11 cellular contexts compared by ENCODE assay signal in genomic region chr6:111030008-111031006, GRCh38. TPM values are rescaled to one million over a fixed set of nuclear protein-coding genes. Genes with fewer than 3 reads are reported as not detected.
DNase-seq lines count a peak whose midpoint lies in the region; ATAC-seq, FAIRE-seq and TF ChIP-seq lines count a peak whose summit lies in the region.
"Had no signal": no experiment of that assay in that cellular context is flagged by ENCODE, and none has a peak within 500 bp of the region (broad histone marks: within the 10 kb centered on the region; RNA-seq: fewer than 3 reads in every experiment).

No MANE protein-coding gene starts in this region.

- peaks cover 4% of the 10 kb centered on the region for H3K27me3 Mint-ChIP-seq in CD4-positive, CD25-positive, alpha-beta regulatory T cell
- no peaks in the 10 kb centered on the region for H3K27me3 Mint-ChIP-seq in activated CD4-positive, alpha-beta memory T cell treated with anti-CD3 and anti-CD28 coated beads, Interleukin-2, amount 10 ng/mL, durations not matched to agents 7 days and 5 days
- H3K27me3 Mint-ChIP-seq in activated CD8-positive, alpha-beta memory T cell treated with anti-CD3 and anti-CD28 coated beads, Interleukin-2, amount 10 ng/mL, durations not matched to agents 7 days and 5 days = peaks cover 3% of the 10 kb centered on the region

- H3K4me1 ChIP-seq in CD4-positive, CD25-positive, alpha-beta regulatory T cell (ENCODE audit: control insufficient read depth, insufficient read depth, low read length, poor library complexity, severe bottlenecking) = no peaks in the 10 kb centered on the region
- H3K4me1 ChIP-seq in H1 (replicated peaks in 1 of 4; ENCODE audit: control insufficient read depth in 3 of 4, insufficient read depth in 4 of 4, low read length in 3 of 4) = peaks cover 3 to 15% (median 8%) of the 10 kb centered on the region in 4 experiments; a peak in 6 of 7 replicates
- H3K4me1 ChIP-seq in mucosa of descending colon (ENCODE audit: low read depth) = peaks cover 8% of the 10 kb centered on the region

- no peaks in the 10 kb centered on the region for H3K79me2 ChIP-seq in H1 (ENCODE audit: control insufficient read depth in 1 of 2, insufficient read depth in 2 of 2, low read length in 2 of 2)

- H3K14ac ChIP-seq in H1 (ENCODE audit: insufficient read length) = no peak overlapping the region

- no peak overlapping the region for H2AK5ac ChIP-seq in H1 (ENCODE audit: low read depth, low read length)

- 87% methylated on average over 12 of the region's 12 CpGs; no CpG with 5 or more reads in 1 of the 2 experiments for WGBS in H1 (ENCODE audit: extremely low coverage in 1 of 2, insufficient coverage in 1 of 2, insufficient read length in 1 of 2, insufficient replicate concordance in 2 of 2, low coverage in 1 of 2, low lambda C conversion rate in 2 of 2, missing lambda C conversion rate in 1 of 2), 2 experiments

- no peak overlapping the region for H3K9ac ChIP-seq in H1 (replicated peaks in 1 of 4; ENCODE audit: extremely low read depth in 1 of 4, low read depth in 3 of 4, low read length in 3 of 4)

- no peaks in the 10 kb centered on the region for H3K9me3 ChIP-seq in CD4-positive, CD25-positive, alpha-beta regulatory T cell (ENCODE audit: control insufficient read depth in 2 of 2, low read length in 2 of 2)
- H3K9me3 ChIP-seq in H1 (ENCODE audit: insufficient read depth in 2 of 2, low read depth in 1 of 2, low read length in 1 of 2) = no peaks in the 10 kb centered on the region
- no peaks in the 10 kb centered on the region for H3K9me3 ChIP-seq in mucosa of descending colon

- no peak overlapping the region for H3K4me3 ChIP-seq in CD4-positive, CD25-positive, alpha-beta regulatory T cell (ENCODE audit: low read depth, low read length)
- H3K4me3 ChIP-seq in H1 (ENCODE audit: extremely low read depth in 1 of 4, insufficient read depth in 2 of 4, low read depth in 3 of 4, low read length in 4 of 4) (no peak overlapping the region), mucosa of descending colon (no peak overlapping the region)

- H3K23me2 ChIP-seq in H1 (ENCODE audit: low read depth, low read length) = no peaks in the 10 kb centered on the region

- no peaks in the 10 kb centered on the region for H3K9me3 Mint-ChIP-seq in CD4-positive, CD25-positive, alpha-beta regulatory T cell
- no peaks in the 10 kb centered on the region for H3K9me3 Mint-ChIP-seq in activated CD4-positive, alpha-beta memory T cell treated with anti-CD3 and anti-CD28 coated beads, Interleukin-2, amount 10 ng/mL, durations not matched to agents 7 days and 5 days
- no peaks in the 10 kb centered on the region for H3K9me3 Mint-ChIP-seq in activated CD8-positive, alpha-beta memory T cell treated with anti-CD3 and anti-CD28 coated beads, Interleukin-2, amount 10 ng/mL, durations not matched to agents 7 days and 5 days (ENCODE audit: low read depth)
- H3K9me3 Mint-ChIP-seq: T-helper 1 cell treated with Interleukin-12 subunit alpha and Interleukin-12 subunit beta and Interleukin-4 antibody, amounts not matched to agents 30 μg/mL and 1 μg/mL, for 36 hours had no signal

- POLR2A ChIA-PET in H1 (lab: Charles Lee; ENCODE audit: partially characterized antibody) = interaction anchor here (0.8 to 1.3 kb wide), 5 partner anchors 12 to 229 kb away, joined by 3 to 4 read pairs (median 3); a partner anchor contains a TSS
- POLR2A ChIA-PET in activated CD4-positive, alpha-beta memory T cell treated with anti-CD3 and anti-CD28 coated beads, Interleukin-2, amount 10 ng/mL, durations not matched to agents 7 days and 5 days (lab: Charles Lee) = interaction anchor here (1.1 kb wide), 1 partner anchor 60 kb away, joined by 3 read pairs; no protein-coding TSS in a partner anchor

- CTCF ChIA-PET in H1 (lab: Charles Lee; ENCODE audit: partially characterized antibody) = interaction anchor here (0.6 to 5.4 kb wide), 11 partner anchors 9 to 547 kb away, joined by 3 to 27 read pairs (median 3); no protein-coding TSS in a partner anchor
- CTCF ChIA-PET in activated CD4-positive, alpha-beta memory T cell treated with anti-CD3 and anti-CD28 coated beads, Interleukin-2, amount 10 ng/mL, durations not matched to agents 7 days and 5 days (lab: Charles Lee) = interaction anchor here (0.5 to 1.8 kb wide), 3 partner anchors 19 to 132 kb away, joined by 3 to 10 read pairs (median 3); no protein-coding TSS in a partner anchor
- CTCF ChIA-PET in activated CD8-positive, alpha-beta memory T cell treated with anti-CD3 and anti-CD28 coated beads, Interleukin-2, amount 10 ng/mL, durations not matched to agents 7 days and 5 days (lab: Charles Lee) = interaction anchor here (2.5 kb wide), 1 partner anchor 12 kb away, joined by 7 read pairs; no protein-coding TSS in a partner anchor

- no peak overlapping the region for H2BK120ac ChIP-seq in H1 (replicated peaks; ENCODE audit: low read depth, low read length)

- H4K5ac ChIP-seq in H1 (ENCODE audit: insufficient read length, low read depth, low read length) = no peak overlapping the region

- no peak overlapping the region for H3K18ac ChIP-seq in H1 (ENCODE audit: extremely low read depth, low read length)

- no peak overlapping the region for H3K4ac ChIP-seq in H1 (replicated peaks; ENCODE audit: insufficient read length, low read depth, low read length)

- peak overlapping the region in 2 of 3 donors; percentile 6 to 53 for H3K27ac Mint-ChIP-seq in CD4-positive, CD25-positive, alpha-beta regulatory T cell
- no peak overlapping the region for H3K27ac Mint-ChIP-seq in activated CD4-positive, alpha-beta memory T cell treated with anti-CD3 and anti-CD28 coated beads, Interleukin-2, amount 10 ng/mL, durations not matched to agents 7 days and 5 days
- H3K27ac Mint-ChIP-seq in activated CD8-positive, alpha-beta memory T cell treated with anti-CD3 and anti-CD28 coated beads, Interleukin-2, amount 10 ng/mL, durations not matched to agents 7 days and 5 days = no peak overlapping the region
- H3K27ac Mint-ChIP-seq: T-helper 1 cell treated with Interleukin-12 subunit alpha and Interleukin-12 subunit beta and Interleukin-4 antibody, amounts not matched to agents 30 μg/mL and 1 μg/mL, for 36 hours had no signal

- H3K4me3 Mint-ChIP-seq in CD4-positive, CD25-positive, alpha-beta regulatory T cell = no peak overlapping the region
- no peak overlapping the region for H3K4me3 Mint-ChIP-seq in activated CD4-positive, alpha-beta memory T cell treated with anti-CD3 and anti-CD28 coated beads, Interleukin-2, amount 10 ng/mL, durations not matched to agents 7 days and 5 days
- H3K4me3 Mint-ChIP-seq in activated CD8-positive, alpha-beta memory T cell treated with anti-CD3 and anti-CD28 coated beads, Interleukin-2, amount 10 ng/mL, durations not matched to agents 7 days and 5 days = no peak overlapping the region
- H3K4me3 Mint-ChIP-seq: T-helper 1 cell treated with Interleukin-12 subunit alpha and Interleukin-12 subunit beta and Interleukin-4 antibody, amounts not matched to agents 30 μg/mL and 1 μg/mL, for 36 hours had no signal

- H3K56ac ChIP-seq in H1 (replicated peaks; ENCODE audit: insufficient read length, low read depth, low read length) = no peak overlapping the region

- no peak overlapping the region for H4K91ac ChIP-seq in H1 (replicated peaks; ENCODE audit: insufficient read length, low read length)

- no peaks in the 10 kb centered on the region for H3K79me1 ChIP-seq in H1 (ENCODE audit: low read depth, low read length)

- H3K23ac ChIP-seq in H1 (ENCODE audit: insufficient read length) = no peak overlapping the region

- TF ChIP-seq RAD21 in H1 (IDR thresholded peaks at IDR 0.05 in 1 of 2, conservative IDR thresholded peaks at IDR 0.05 in 1 of 2; ENCODE audit: low read depth in 2 of 2, low read length in 2 of 2) = no peak

- H2AFZ ChIP-seq in H1 (ENCODE audit: low read length) = no peak overlapping the region

- no peak overlapping the region for H4K8ac ChIP-seq in H1 (ENCODE audit: extremely low read depth, insufficient read depth, low read length)

- no peak for TF ChIP-seq EP300 in H1 (IDR thresholded peaks at IDR 0.05; ENCODE audit: borderline replicate concordance in 1 of 2, low read depth in 2 of 2, low read length in 2 of 2)

- H2BK20ac ChIP-seq in H1 (ENCODE audit: low read length) = peak overlapping the region; percentile 35; the same call in 1 of the 2 replicates

- peaks cover 11% of the 10 kb centered on the region for H3K36me3 Mint-ChIP-seq in CD4-positive, CD25-positive, alpha-beta regulatory T cell
- peaks cover 19% of the 10 kb centered on the region for H3K36me3 Mint-ChIP-seq in activated CD4-positive, alpha-beta memory T cell treated with anti-CD3 and anti-CD28 coated beads, Interleukin-2, amount 10 ng/mL, durations not matched to agents 7 days and 5 days (ENCODE audit: low read depth)
- peaks cover 6% of the 10 kb centered on the region for H3K36me3 Mint-ChIP-seq in activated CD8-positive, alpha-beta memory T cell treated with anti-CD3 and anti-CD28 coated beads, Interleukin-2, amount 10 ng/mL, durations not matched to agents 7 days and 5 days

- no peaks in the 10 kb centered on the region for H4K20me1 ChIP-seq in H1 (replicated peaks in 1 of 2; ENCODE audit: control insufficient read depth in 1 of 2, insufficient read depth in 2 of 2, low read length in 2 of 2)

- no peaks in the 10 kb centered on the region for H3K27me3 ChIP-seq in CD4-positive, CD25-positive, alpha-beta regulatory T cell (ENCODE audit: control insufficient read depth, insufficient read depth, low read length)
- H3K27me3 ChIP-seq in H1 (replicated peaks in 1 of 4; ENCODE audit: control insufficient read depth in 3 of 4, extremely low read depth in 1 of 4, insufficient read depth in 3 of 4, low read length in 3 of 4) = no peaks in the 10 kb centered on the region

- no peak for ATAC-seq in CD4-positive, CD25-positive, alpha-beta regulatory T cell (ENCODE audit: low read depth in 2 of 2)
- peak; percentile 72 for ATAC-seq in mucosa of descending colon
- no peak for ATAC-seq in activated CD8-positive, alpha-beta memory T cell treated with anti-CD3 and anti-CD28 coated beads, Interleukin-2, amount 10 ng/mL, durations not matched to agents 7 days and 5 days

- H2BK15ac ChIP-seq in H1 (ENCODE audit: low read length) = no peak overlapping the region

- H2BK12ac ChIP-seq in H1 (ENCODE audit: low read depth, low read length) = no peak overlapping the region

- H3K4me2 ChIP-seq in H1 (ENCODE audit: insufficient read depth in 1 of 2, low read depth in 2 of 2, low read length in 2 of 2) = no peak overlapping the region

- no peak for TF ChIP-seq POLR2A in H1 (IDR thresholded peaks at IDR 0.05; ENCODE audit: control extremely low read depth in 1 of 2, low read depth in 2 of 2, low read length in 2 of 2)

- TF ChIP-seq CTCF in H1 (IDR thresholded peaks at IDR 0.05; ENCODE audit: control extremely low read depth in 1 of 3, insufficient read depth in 1 of 3, low read depth in 1 of 3, low read length in 3 of 3) (no peak), mucosa of descending colon (IDR thresholded peaks at IDR 0.05) (no peak)

- no peak for FAIRE-seq in H1 (lab: Jason Lieb, UNC)

- H3K27ac ChIP-seq in CD4-positive, CD25-positive, alpha-beta regulatory T cell (ENCODE audit: insufficient read depth, low read length, poor library complexity, severe bottlenecking) = no peak overlapping the region
- H3K27ac ChIP-seq in H1 (ENCODE audit: low read depth, low read length) = no peak overlapping the region
- H3K27ac ChIP-seq: C4-2B had no signal

- peaks cover 12% of the 10 kb centered on the region for H3K36me3 ChIP-seq in CD4-positive, CD25-positive, alpha-beta regulatory T cell (ENCODE audit: control insufficient read depth, insufficient read depth, low read length)
- H3K36me3 ChIP-seq in H1 (ENCODE audit: control insufficient read depth in 2 of 4, insufficient read depth in 4 of 4, low read length in 3 of 4) (peaks cover 0 to 15% (median 8%) of the 10 kb centered on the region in 4 experiments; a peak in 6 of 8 replicates), mucosa of descending colon (ENCODE audit: low read depth) (no peaks in the 10 kb centered on the region)

- no peak overlapping the region for H2BK5ac ChIP-seq in H1 (ENCODE audit: low read depth, low read length)

- no peaks in the 10 kb centered on the region for H3K4me1 Mint-ChIP-seq in CD4-positive, CD25-positive, alpha-beta regulatory T cell
- H3K4me1 Mint-ChIP-seq in activated CD4-positive, alpha-beta memory T cell treated with anti-CD3 and anti-CD28 coated beads, Interleukin-2, amount 10 ng/mL, durations not matched to agents 7 days and 5 days = peaks cover 4% of the 10 kb centered on the region
- H3K4me1 Mint-ChIP-seq in activated CD8-positive, alpha-beta memory T cell treated with anti-CD3 and anti-CD28 coated beads, Interleukin-2, amount 10 ng/mL, durations not matched to agents 7 days and 5 days = peaks cover 3% of the 10 kb centered on the region

- DNase-seq in CD4-positive, CD25-positive, alpha-beta regulatory T cell = no peak
- DNase-seq in NCI-H1694 (lab: John Stamatoyannopoulos, UW) (peak; percentile 62), H1 (ENCODE audit: low read depth in 1 of 2, low spot score in 2 of 2) (no peak), mucosa of descending colon (peak in 1 of 3 donors; percentile 9), mucosa of gallbladder (ENCODE audit: low spot score) (no peak), H4 (ENCODE audit: low spot score) (no peak)
- no peak for DNase-seq in activated CD4-positive, alpha-beta memory T cell treated with anti-CD3 and anti-CD28 coated beads, Interleukin-2, amount 10 ng/mL, durations not matched to agents 7 days and 5 days
- DNase-seq in activated CD8-positive, alpha-beta memory T cell treated with anti-CD3 and anti-CD28 coated beads, Interleukin-2, amount 10 ng/mL, durations not matched to agents 7 days and 5 days = no peak
- DNase-seq: NCI-H774 had no signal

- intact Hi-C loops in mucosa of descending colon (cut with DNase I, micrococcal nuclease) = no loop called here

RNA-seq across cellular contexts. Expression of gene RPF2, which starts 48.5 kb away (rescaled TPM):
- total RNA-seq in CD4-positive, CD25-positive, alpha-beta regulatory T cell = 11.0 TPM
- 10 to 100 TPM; 17.3 to 24.8 (median 22.4) TPM for polyA plus RNA-seq in CD4-positive, CD25-positive, alpha-beta regulatory T cell
- 64.1 and 66.9 TPM in 2 replicates for total RNA-seq in H1 (2021; fragmentation: NEBNext Ultra II Directional; extraction: Animal tissue kit (Norgen Biotek cat#: 25700))
- polyA plus RNA-seq in H1 (2011; rRNA removed) = 11.3 and 22.8 TPM in 2 replicates
- polyA plus RNA-seq in H1 (2011; cell fraction: cytosol; rRNA removed) = 24.8 TPM
- 7.2 TPM for polyA plus RNA-seq in H1 (2011; cell fraction: nucleus; rRNA removed)
- polyA plus RNA-seq in H1 (2012, experiment 1 of 2) = 20.2 to 45.5 TPM (median 21.4 TPM) in 4 replicates
- polyA plus RNA-seq in H1 (2012, experiment 2 of 2) = 7.6 TPM
- polyA plus RNA-seq in H1 (2013, experiment 1 of 2) = 72.4 TPM
- 75.4 TPM for polyA plus RNA-seq in H1 (2013, experiment 2 of 2)
- 12.2 and 13.8 TPM in 2 replicates for polyA minus RNA-seq in H1 (2011; rRNA and poly(A)+ RNA removed)
- 10.6 TPM for polyA minus RNA-seq in H1 (2011; cell fraction: cytosol; rRNA and poly(A)+ RNA removed)
- polyA minus RNA-seq in H1 (2011; cell fraction: nucleus; rRNA and poly(A)+ RNA removed) = 25.2 TPM
- total RNA-seq in mucosa of descending colon = 10 to 100 TPM; 11.4 to 20.3 (median 13.7) TPM
- total RNA-seq in activated CD4-positive, alpha-beta memory T cell treated with anti-CD3 and anti-CD28 coated beads, Interleukin-2, amount 10 ng/mL, durations not matched to agents 7 days and 5 days = 10 to 100 TPM; 19.1 to 19.6 TPM
- total RNA-seq in activated CD8-positive, alpha-beta memory T cell treated with anti-CD3 and anti-CD28 coated beads, Interleukin-2, amount 10 ng/mL, durations not matched to agents 7 days and 5 days = 10 to 100 TPM; 26.4 to 32.6 TPM
- 22.8 TPM for total RNA-seq in mucosa of gallbladder
- total RNA-seq in H4 (2014; rRNA removed; shearing (Covaris generic)) = 40.9 and 44.7 TPM in 2 replicates

RNA-seq across cellular contexts. Expression of gene SLC16A10, which starts 57.0 kb away (rescaled TPM):
- total RNA-seq in CD4-positive, CD25-positive, alpha-beta regulatory T cell = 24.4 TPM
- 10 to 100 TPM; 31.3 to 39.3 (median 32.6) TPM for polyA plus RNA-seq in CD4-positive, CD25-positive, alpha-beta regulatory T cell
- 16.9 and 18.6 TPM in 2 replicates for total RNA-seq in H1 (2021; fragmentation: NEBNext Ultra II Directional; extraction: Animal tissue kit (Norgen Biotek cat#: 25700))
- 14.6 and 23.2 TPM in 2 replicates for polyA plus RNA-seq in H1 (2011; rRNA removed)
- polyA plus RNA-seq in H1 (2011; cell fraction: cytosol; rRNA removed) = 10.5 TPM
- polyA plus RNA-seq in H1 (2011; cell fraction: nucleus; rRNA removed) = 6.5 TPM
- polyA plus RNA-seq in H1 (2012, experiment 1 of 2) = 7.9 to 9.1 TPM (median 8.7 TPM) in 4 replicates
- 6.6 TPM for polyA plus RNA-seq in H1 (2012, experiment 2 of 2)
- polyA plus RNA-seq in H1 (2013, experiment 1 of 2) = 20.1 TPM
- polyA plus RNA-seq in H1 (2013, experiment 2 of 2) = 23.7 TPM
- polyA minus RNA-seq in H1 (2011; rRNA and poly(A)+ RNA removed) = 29.9 and 30.4 TPM in 2 replicates
- 8.7 TPM for polyA minus RNA-seq in H1 (2011; cell fraction: cytosol; rRNA and poly(A)+ RNA removed)
- polyA minus RNA-seq in H1 (2011; cell fraction: nucleus; rRNA and poly(A)+ RNA removed) = 25.1 TPM
- 1 to 10 TPM; 1.4 to 6.0 (median 3.8) TPM for total RNA-seq in mucosa of descending colon
- 1 to 10 TPM; 1.2 to 1.4 TPM for total RNA-seq in activated CD4-positive, alpha-beta memory T cell treated with anti-CD3 and anti-CD28 coated beads, Interleukin-2, amount 10 ng/mL, durations not matched to agents 7 days and 5 days
- 1 to 10 TPM; 2.4 to 4.8 TPM for total RNA-seq in activated CD8-positive, alpha-beta memory T cell treated with anti-CD3 and anti-CD28 coated beads, Interleukin-2, amount 10 ng/mL, durations not matched to agents 7 days and 5 days
- total RNA-seq in mucosa of gallbladder = 2.2 TPM
- total RNA-seq in H4 (2014; rRNA removed; shearing (Covaris generic)) = 1.9 and 3.5 TPM in 2 replicates

Comparison
In these comparisons a context has a peak if more than half of its experiments do, and no peak if none do; other contexts are left out.
1. H3K27ac Mint-ChIP-seq: peak in CD4-positive, CD25-positive, alpha-beta regulatory T cell (2 of 3); none in activated CD4-positive, alpha-beta memory T cell treated with anti-CD3 and anti-CD28 coated beads, Interleukin-2, amount 10 ng/mL, durations not matched to agents 7 days and 5 days (single experiment) and activated CD8-positive, alpha-beta memory T cell treated with anti-CD3 and anti-CD28 coated beads, Interleukin-2, amount 10 ng/mL, durations not matched to agents 7 days and 5 days (single experiment).